15 cellular contexts compared by ENCODE assay signal in genomic region chr17:77178050-77178449, GRCh38.
"Had no signal": no experiment of that assay in that cellular context is flagged by ENCODE, and none has a peak within 500 bp of the region (broad histone marks: within the 10 kb centered on the region; RNA-seq: fewer than 3 reads in every experiment).

No MANE protein-coding gene starts in this region.

- DNase-seq: activated B cell treated with CpG ODN at 0.5 μM for 24 hours; activated CD4-positive, alpha-beta T cell treated with anti-CD3 and anti-CD28 coated beads, Interleukin-2, amount 10 ng/mL, durations not matched to agents 24 days and 14 days; activated naive CD8-positive, alpha-beta T cell treated with anti-CD3 and anti-CD28 coated beads, Interleukin-2, amount 10 ng/mL, durations not matched to agents 7 days and 5 days; erythroblast; kidney; mesenchymal stem cell; occipital lobe; stimulated activated CD4-positive, alpha-beta T cell treated with anti-CD3 and anti-CD28 coated beads, Interleukin-1b, Interleukin-23, amount 100 ng/mL, for 48 hours; stimulated activated naive CD8-positive, alpha-beta T cell treated with anti-CD3 and anti-CD28 coated beads, Interleukin-15, amount 100 ng/mL, for 72 hours; thyroid gland had no signal

- H3K4me3 ChIP-seq: gastroesophageal sphincter, hepatocyte, prostate gland, thyroid gland had no signal

- H3K27me3 ChIP-seq: gastroesophageal sphincter, hepatocyte, thyroid gland had no signal

- H3K9me3 ChIP-seq: prostate gland, thyroid gland had no signal

- H3K36me3 ChIP-seq: prostate gland had no signal

- ATAC-seq: gastroesophageal sphincter; natural killer cell treated with Interleukin-12 subunit alpha and Interleukin-12 subunit beta and Interleukin-15 and Interleukin-18, amount 100 ng/mL, for 72 hours; sciatic nerve; stimulated activated naive CD8-positive, alpha-beta T cell treated with anti-CD3 and anti-CD28 coated beads, Interleukin-15, amount 100 ng/mL, for 72 hours had no signal
